1 cellular context compared by ENCODE assay signal in the genomic region with DNA sequence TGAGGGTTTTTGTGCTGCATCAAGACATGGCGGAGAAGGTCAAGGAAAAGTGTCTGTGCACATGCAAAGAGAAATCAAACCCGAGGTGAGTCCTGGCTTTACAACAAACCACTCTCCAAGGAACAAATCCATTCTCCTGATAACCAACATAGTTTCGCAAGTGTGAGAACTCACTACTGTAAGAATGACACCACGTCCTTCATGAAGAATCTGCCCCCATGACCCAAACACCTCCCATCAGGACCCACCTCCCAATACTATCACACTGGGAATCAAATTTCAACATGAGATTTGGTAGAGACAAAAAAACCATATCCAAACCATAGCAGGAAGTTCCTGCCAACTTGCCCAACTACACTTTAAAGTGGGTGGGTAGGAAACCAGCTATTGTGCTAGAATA.
TF ChIP-seq lines count a peak whose summit lies in the region.

No MANE protein-coding gene starts in this region.

TF ChIP-seq in IMR-90, 13 proteins besides CTCF, POLR2A, EP300 and RAD21:
- peak; percentile 63 for TF ChIP-seq CEBPB (IDR thresholded peaks at IDR 0.05; ENCODE audit: low read depth, low read length)
- no peak for TF ChIP-seq MAZ (IDR thresholded peaks at IDR 0.05; ENCODE audit: borderline replicate concordance, low read depth, low read length)
- TF ChIP-seq CHD1 (IDR thresholded peaks at IDR 0.05; ENCODE audit: low read depth, low read length): no peak
- no peak for TF ChIP-seq FOS (IDR thresholded peaks at IDR 0.05; ENCODE audit: low read depth, low read length)
- no peak for TF ChIP-seq RFX5 (IDR thresholded peaks at IDR 0.05; ENCODE audit: low read depth, low read length)
- no peak for TF ChIP-seq RCOR1 (IDR thresholded peaks at IDR 0.05; ENCODE audit: insufficient replicate concordance, low read length)
TF ChIP-seq in IMR-90: peak in this region for 1.
